ENCODE assay signal across 20 cellular contexts in genomic region chr12:45464699-45465098, GRCh38.
DNase-seq lines count a peak whose midpoint lies in the region; ATAC-seq and TF ChIP-seq lines count a peak whose summit lies in the region.
"Had no signal": no experiment of that assay in that cellular context is flagged by ENCODE, and none has a peak within 500 bp of the region (broad histone marks: within the 10 kb centered on the region; RNA-seq: fewer than 3 reads in every experiment).

No MANE protein-coding gene starts in this region.

- peak; percentile 35; the same call in 1 of the 2 replicates for TF ChIP-seq CTCF in PC-3 (conservative IDR thresholded peaks at IDR 0.05; ENCODE audit: low read depth, low read length)
- peak; percentile 17 for TF ChIP-seq CTCF in fibroblast of villous mesenchyme (IDR thresholded peaks at IDR 0.05; ENCODE audit: insufficient read depth, low read depth, low read length)
- TF ChIP-seq CTCF in ovary (IDR thresholded peaks at IDR 0.05) = no peak

- H3K9ac ChIP-seq in PC-3 (ENCODE audit: low read length) = no peak overlapping the region

- H3K4me2 ChIP-seq in PC-3 (ENCODE audit: low read length) = no peak overlapping the region

- no peak overlapping the region for H2AFZ ChIP-seq in PC-3 (ENCODE audit: low read length)

- CTCF ChIA-PET in PC-3 (lab: Charles Lee) = no interaction called here

- TF ChIP-seq POLR2A in ovary (IDR thresholded peaks at IDR 0.05) = no peak

- no peak overlapping the region for H3K4me3 Mint-ChIP-seq in immature natural killer cell
- H3K4me3 Mint-ChIP-seq: activated CD4-positive, alpha-beta memory T cell treated with anti-CD3 and anti-CD28 coated beads for 36 hours; IgD-negative memory B cell had no signal

- TF ChIP-seq EP300 in ovary (IDR thresholded peaks at IDR 0.05) = no peak

- H3K9me2 ChIP-seq in PC-3 (replicated peaks; ENCODE audit: low read length) = no peaks in the 10 kb centered on the region

- no peak overlapping the region for H3K27ac Mint-ChIP-seq in immature natural killer cell
- H3K27ac Mint-ChIP-seq: activated CD4-positive, alpha-beta memory T cell treated with anti-CD3 and anti-CD28 coated beads for 36 hours; activated T-helper 2 cell treated with anti-CD3 and anti-CD28 coated beads, Interferon-gamma antibody, Interleukin-2, Interleukin-4, amounts not matched to agents 10 μg/mL and 5 μg/mL and 100 μg/mL, durations not matched to agents 14 hours and 24 hours and 36 hours; IgD-negative memory B cell had no signal

- no TSS peak for BruUV-seq in PC-3 (replicated peaks; lab: Mats Ljungman, UMichigan)

- POLR2A ChIA-PET in PC-3 (lab: Charles Lee; ENCODE audit: unreplicated experiment) = no interaction called here

- DNase-seq in left ventricle myocardium superior = no peak
- no peak for DNase-seq in cardiac septum (ENCODE audit: low spot score)
- DNase-seq in PC-3 = peak; percentile 13
- DNase-seq in fibroblast of villous mesenchyme (ENCODE audit: low read depth) = no peak
- no peak for DNase-seq in NCI-H2107 (lab: John Stamatoyannopoulos, UW)
- no peak for DNase-seq in immature natural killer cell
- DNase-seq in ovary = no peak
- DNase-seq in activated CD4-positive, alpha-beta T cell treated with anti-CD3 and anti-CD28 coated beads for 4 hours = no peak
- DNase-seq: activated CD4-positive, alpha-beta memory T cell treated with anti-CD3 and anti-CD28 coated beads for 36 hours; aorta; DND-41; foreskin keratinocyte; NCI-H1105 treated with DMSO at 0.1 percent for 48 hours; NCI-H524 treated with DMSO at 0.1 percent for 48 hours; psoas muscle; RPMI8226; T-helper 2 cell had no signal

- peaks cover 0 to 3% (median 0%) of the 10 kb centered on the region in 3 donors for H3K36me3 Mint-ChIP-seq in immature natural killer cell
- H3K36me3 Mint-ChIP-seq: activated CD4-positive, alpha-beta memory T cell treated with anti-CD3 and anti-CD28 coated beads for 36 hours; IgD-negative memory B cell had no signal

- H3K27ac ChIP-seq in PC-3 (ENCODE audit: low read length) (no peak overlapping the region), ovary (no peak overlapping the region)
- H3K27ac ChIP-seq: foreskin keratinocyte, psoas muscle, thoracic aorta had no signal

- H3K4me3 ChIP-seq in PC-3 (ENCODE audit: low read length) (no peak overlapping the region), fibroblast of villous mesenchyme (ENCODE audit: low read depth, low read length) (no peak overlapping the region), ovary (no peak overlapping the region)
- H3K4me3 ChIP-seq: psoas muscle, thoracic aorta had no signal

- H3K4me1 ChIP-seq in PC-3 (ENCODE audit: insufficient read depth, low read length) (no peaks in the 10 kb centered on the region), ovary (ENCODE audit: insufficient read depth) (no peaks in the 10 kb centered on the region)
- H3K4me1 ChIP-seq: foreskin keratinocyte, psoas muscle had no signal

- no peaks in the 10 kb centered on the region for H3K9me3 Mint-ChIP-seq in immature natural killer cell
- H3K9me3 Mint-ChIP-seq: activated CD4-positive, alpha-beta memory T cell treated with anti-CD3 and anti-CD28 coated beads for 36 hours; activated T-helper 2 cell treated with anti-CD3 and anti-CD28 coated beads, Interferon-gamma antibody, Interleukin-2, Interleukin-4, amounts not matched to agents 10 μg/mL and 5 μg/mL and 100 μg/mL, durations not matched to agents 14 hours and 24 hours and 36 hours had no signal

- H3K36me3 ChIP-seq in PC-3 (ENCODE audit: low read depth, low read length) (no peaks in the 10 kb centered on the region), ovary (no peaks in the 10 kb centered on the region)
- H3K36me3 ChIP-seq: thoracic aorta had no signal

- H3K4me1 Mint-ChIP-seq in immature natural killer cell = peaks cover 17 to 18% of the 10 kb centered on the region in 2 donors

- peaks cover 0 to 13% (median 8%) of the 10 kb centered on the region in 3 donors for H3K27me3 Mint-ChIP-seq in immature natural killer cell (ENCODE audit: low read depth in 3 of 3)
- H3K27me3 Mint-ChIP-seq: IgD-negative memory B cell had no signal

- no peaks in the 10 kb centered on the region for H3F3A ChIP-seq in PC-3 (ENCODE audit: low read length, unreplicated experiment)

- H3K9me3 ChIP-seq in PC-3 (ENCODE audit: low read length) (no peaks in the 10 kb centered on the region), ovary (no peaks in the 10 kb centered on the region)
- H3K9me3 ChIP-seq: psoas muscle, thoracic aorta had no signal

- no peaks in the 10 kb centered on the region for H4K20me1 ChIP-seq in PC-3 (ENCODE audit: low read length)

- intact Hi-C loops in left ventricle myocardium superior (cut with micrococcal nuclease) (no loop called here), cardiac septum (cut with DNase I) (no loop called here), PC-3 (cut with micrococcal nuclease) (no loop called here), ovary (cut with DNase I) (no loop called here)

- WGBS in ovary, 3 donors = 37 to 43% (median 37%) methylated on average over 4 of the region's 4 CpGs

- no peaks in the 10 kb centered on the region for H3K79me2 ChIP-seq in PC-3 (ENCODE audit: low read length)

- ATAC-seq in left ventricle myocardium superior (peak; percentile 37), PC-3 (no peak)
- ATAC-seq: foreskin keratinocyte, psoas muscle had no signal

- H3K27me3 ChIP-seq in PC-3 (ENCODE audit: low read length) = no peaks in the 10 kb centered on the region
- H3K27me3 ChIP-seq in ovary = no peaks in the 10 kb centered on the region

Comparison
In these comparisons a context has a peak if more than half of its experiments do, and no peak if none do; other contexts are left out.
1. CTCF ChIP-seq: peak in PC-3 (single experiment) and fibroblast of villous mesenchyme (single experiment); none in ovary (0 of 3).